Comparison of ENCODE assay signal across 1 cellular context in the genomic region with DNA sequence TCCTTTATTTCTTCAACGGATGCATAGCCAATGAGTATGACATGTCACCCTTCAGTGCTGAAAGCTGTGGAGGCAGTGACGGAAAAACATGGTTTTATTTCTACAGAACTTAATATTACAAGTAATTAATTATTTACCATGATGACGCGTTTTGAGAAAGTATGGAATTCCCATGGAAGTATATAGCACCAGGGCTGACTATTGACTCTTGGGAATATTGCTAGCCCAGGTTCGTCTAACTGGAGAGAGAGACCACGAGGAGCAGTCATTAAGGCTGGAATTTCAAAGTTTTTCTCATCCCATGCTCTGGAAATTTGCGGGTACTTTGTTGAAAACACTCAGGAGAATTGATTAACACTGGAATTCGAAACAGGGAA.
A peak's percentile ranks its signal among the peaks of the same experiment; 100 is the strongest.
TF ChIP-seq lines count a peak whose summit lies in the region.

No MANE protein-coding gene starts in this region.

TF ChIP-seq in K562, 482 proteins besides CTCF, POLR2A, EP300 and RAD21 (continued from another document):
- TF ChIP-seq, protein P1, sequence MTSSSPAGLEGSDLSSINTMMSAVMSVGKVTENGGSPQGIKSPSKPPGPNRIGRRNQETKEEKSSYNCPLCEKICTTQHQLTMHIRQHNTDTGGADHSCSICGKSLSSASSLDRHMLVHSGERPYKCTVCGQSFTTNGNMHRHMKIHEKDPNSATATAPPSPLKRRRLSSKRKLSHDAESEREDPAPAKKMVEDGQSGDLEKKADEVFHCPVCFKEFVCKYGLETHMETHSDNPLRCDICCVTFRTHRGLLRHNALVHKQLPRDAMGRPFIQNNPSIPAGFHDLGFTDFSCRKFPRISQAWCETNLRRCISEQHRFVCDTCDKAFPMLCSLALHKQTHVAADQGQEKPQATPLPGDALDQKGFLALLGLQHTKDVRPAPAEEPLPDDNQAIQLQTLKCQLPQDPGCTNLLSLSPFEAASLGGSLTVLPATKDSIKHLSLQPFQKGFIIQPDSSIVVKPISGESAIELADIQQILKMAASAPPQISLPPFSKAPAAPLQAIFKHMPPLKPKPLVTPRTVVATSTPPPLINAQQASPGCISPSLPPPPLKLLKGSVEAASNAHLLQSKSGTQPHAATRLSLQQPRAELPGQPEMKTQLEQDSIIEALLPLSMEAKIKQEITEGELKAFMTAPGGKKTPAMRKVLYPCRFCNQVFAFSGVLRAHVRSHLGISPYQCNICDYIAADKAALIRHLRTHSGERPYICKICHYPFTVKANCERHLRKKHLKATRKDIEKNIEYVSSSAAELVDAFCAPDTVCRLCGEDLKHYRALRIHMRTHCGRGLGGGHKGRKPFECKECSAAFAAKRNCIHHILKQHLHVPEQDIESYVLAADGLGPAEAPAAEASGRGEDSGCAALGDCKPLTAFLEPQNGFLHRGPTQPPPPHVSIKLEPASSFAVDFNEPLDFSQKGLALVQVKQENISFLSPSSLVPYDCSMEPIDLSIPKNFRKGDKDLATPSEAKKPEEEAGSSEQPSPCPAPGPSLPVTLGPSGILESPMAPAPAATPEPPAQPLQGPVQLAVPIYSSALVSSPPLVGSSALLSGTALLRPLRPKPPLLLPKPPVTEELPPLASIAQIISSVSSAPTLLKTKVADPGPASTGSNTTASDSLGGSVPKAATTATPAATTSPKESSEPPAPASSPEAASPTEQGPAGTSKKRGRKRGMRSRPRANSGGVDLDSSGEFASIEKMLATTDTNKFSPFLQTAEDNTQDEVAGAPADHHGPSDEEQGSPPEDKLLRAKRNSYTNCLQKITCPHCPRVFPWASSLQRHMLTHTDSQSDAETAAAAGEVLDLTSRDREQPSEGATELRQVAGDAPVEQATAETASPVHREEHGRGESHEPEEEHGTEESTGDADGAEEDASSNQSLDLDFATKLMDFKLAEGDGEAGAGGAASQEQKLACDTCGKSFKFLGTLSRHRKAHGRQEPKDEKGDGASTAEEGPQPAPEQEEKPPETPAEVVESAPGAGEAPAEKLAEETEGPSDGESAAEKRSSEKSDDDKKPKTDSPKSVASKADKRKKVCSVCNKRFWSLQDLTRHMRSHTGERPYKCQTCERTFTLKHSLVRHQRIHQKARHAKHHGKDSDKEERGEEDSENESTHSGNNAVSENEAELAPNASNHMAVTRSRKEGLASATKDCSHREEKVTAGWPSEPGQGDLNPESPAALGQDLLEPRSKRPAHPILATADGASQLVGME (CRISPR knock-in tag; IDR thresholded peaks at IDR 0.05) = no peak
- TF ChIP-seq, protein P2, sequence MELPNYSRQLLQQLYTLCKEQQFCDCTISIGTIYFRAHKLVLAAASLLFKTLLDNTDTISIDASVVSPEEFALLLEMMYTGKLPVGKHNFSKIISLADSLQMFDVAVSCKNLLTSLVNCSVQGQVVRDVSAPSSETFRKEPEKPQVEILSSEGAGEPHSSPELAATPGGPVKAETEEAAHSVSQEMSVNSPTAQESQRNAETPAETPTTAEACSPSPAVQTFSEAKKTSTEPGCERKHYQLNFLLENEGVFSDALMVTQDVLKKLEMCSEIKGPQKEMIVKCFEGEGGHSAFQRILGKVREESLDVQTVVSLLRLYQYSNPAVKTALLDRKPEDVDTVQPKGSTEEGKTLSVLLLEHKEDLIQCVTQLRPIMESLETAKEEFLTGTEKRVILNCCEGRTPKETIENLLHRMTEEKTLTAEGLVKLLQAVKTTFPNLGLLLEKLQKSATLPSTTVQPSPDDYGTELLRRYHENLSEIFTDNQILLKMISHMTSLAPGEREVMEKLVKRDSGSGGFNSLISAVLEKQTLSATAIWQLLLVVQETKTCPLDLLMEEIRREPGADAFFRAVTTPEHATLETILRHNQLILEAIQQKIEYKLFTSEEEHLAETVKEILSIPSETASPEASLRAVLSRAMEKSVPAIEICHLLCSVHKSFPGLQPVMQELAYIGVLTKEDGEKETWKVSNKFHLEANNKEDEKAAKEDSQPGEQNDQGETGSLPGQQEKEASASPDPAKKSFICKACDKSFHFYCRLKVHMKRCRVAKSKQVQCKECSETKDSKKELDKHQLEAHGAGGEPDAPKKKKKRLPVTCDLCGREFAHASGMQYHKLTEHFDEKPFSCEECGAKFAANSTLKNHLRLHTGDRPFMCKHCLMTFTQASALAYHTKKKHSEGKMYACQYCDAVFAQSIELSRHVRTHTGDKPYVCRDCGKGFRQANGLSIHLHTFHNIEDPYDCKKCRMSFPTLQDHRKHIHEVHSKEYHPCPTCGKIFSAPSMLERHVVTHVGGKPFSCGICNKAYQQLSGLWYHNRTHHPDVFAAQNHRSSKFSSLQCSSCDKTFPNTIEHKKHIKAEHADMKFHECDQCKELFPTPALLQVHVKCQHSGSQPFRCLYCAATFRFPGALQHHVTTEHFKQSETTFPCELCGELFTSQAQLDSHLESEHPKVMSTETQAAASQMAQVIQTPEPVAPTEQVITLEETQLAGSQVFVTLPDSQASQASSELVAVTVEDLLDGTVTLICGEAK (IDR thresholded peaks at IDR 0.05) = peak; percentile 49; the same call in 1 of the 2 replicates
- TF ChIP-seq, protein P2 (CRISPR knock-in tag; IDR thresholded peaks at IDR 0.05) = no peak
- TF ChIP-seq ATF1 (CRISPR knock-in tag; IDR thresholded peaks at IDR 0.05) = no peak
- TF ChIP-seq ATF1 (tag; IDR thresholded peaks at IDR 0.05) = peak; percentile 16; the same call in 1 of the 2 replicates
- no peak for TF ChIP-seq GTF2A2 (tag; IDR thresholded peaks at IDR 0.05)
- TF ChIP-seq TRIM24 (IDR thresholded peaks at IDR 0.05) = no peak
- TF ChIP-seq COPS2 (conservative IDR thresholded peaks at IDR 0.05) = no peak
- 0 out of 4 replicates have a peak, but pooled peaks of 1 of the 2 experiments have one; percentile 4 for TF ChIP-seq KDM4B (IDR thresholded peaks at IDR 0.05; ENCODE audit: borderline replicate concordance in 2 of 2, low read depth in 1 of 2)
- no peak for TF ChIP-seq ZEB2 (IDR thresholded peaks at IDR 0.05)
- no peak for TF ChIP-seq TAF15 (IDR thresholded peaks at IDR 0.05; ENCODE audit: low read depth, low read length)
- 0 out of 2 replicates have a peak, but pooled peaks have one; percentile 18 for TF ChIP-seq KAT8 (IDR thresholded peaks at IDR 0.05; ENCODE audit: low read depth)
- no peak for TF ChIP-seq ZNF146 (CRISPR knock-in tag; IDR thresholded peaks at IDR 0.05; ENCODE audit: unreplicated experiment)
- peak in 1 of 2 experiments; percentile 4; a peak in 1 of 4 replicates for TF ChIP-seq MLLT1 (IDR thresholded peaks at IDR 0.05)
- TF ChIP-seq TBL1XR1 (IDR thresholded peaks at IDR 0.05; ENCODE audit: low read length in 2 of 2) = no peak
- 0 out of 2 replicates have a peak, but pooled peaks have one; percentile 43 for TF ChIP-seq MIER1 (IDR thresholded peaks at IDR 0.05; ENCODE audit: low read depth)
- no peak for TF ChIP-seq ZNF766 (CRISPR knock-in tag; conservative IDR thresholded peaks at IDR 0.05)
- no peak for TF ChIP-seq IFI16 (CRISPR knock-in tag; IDR thresholded peaks at IDR 0.05)
- no peak for TF ChIP-seq NR2C2 (CRISPR knock-in tag; IDR thresholded peaks at IDR 0.05)
- TF ChIP-seq NR2C2 (tag; IDR thresholded peaks at IDR 0.05) = peak; percentile 37
